2 cellular contexts compared by ENCODE assay signal in genomic region chr9:77582572-77583365, GRCh38.
TF ChIP-seq lines count a peak whose summit lies in the region.

No MANE protein-coding gene starts in this region.

TF ChIP-seq in GM23338, 12 proteins besides CTCF, POLR2A, EP300 and RAD21 (continued from another document):
- TF ChIP-seq ETS1 (IDR thresholded peaks at IDR 0.05) (no peak), CREB1 (CRISPR knock-in tag; IDR thresholded peaks at IDR 0.05; ENCODE audit: low read depth) (no peak), JUNB (IDR thresholded peaks at IDR 0.05; ENCODE audit: unreplicated experiment) (no peak), ZNF114 (CRISPR knock-in tag; IDR thresholded peaks at IDR 0.05) (no peak), ZNF462 (CRISPR knock-in tag; IDR thresholded peaks at IDR 0.05) (no peak)
TF ChIP-seq in GM23338: peak in this region for 0.

TF ChIP-seq in WTC11, 78 proteins besides CTCF, POLR2A, EP300 and RAD21 (continued from another document):
- no peak for TF ChIP-seq ARID4B (CRISPR knock-in tag; IDR thresholded peaks at IDR 0.05; ENCODE audit: borderline replicate concordance)
- TF ChIP-seq FOXP1 (CRISPR knock-in tag; IDR thresholded peaks at IDR 0.05; ENCODE audit: borderline replicate concordance) = no peak
- TF ChIP-seq AR (CRISPR knock-in tag; IDR thresholded peaks at IDR 0.05) = no peak
- TF ChIP-seq ZNF138 (CRISPR knock-in tag; conservative IDR thresholded peaks at IDR 0.05) = no peak
- TF ChIP-seq MAX (CRISPR knock-in tag; IDR thresholded peaks at IDR 0.05) = no peak
- TF ChIP-seq NFE2L1 (CRISPR knock-in tag; IDR thresholded peaks at IDR 0.05) = no peak
- no peak for TF ChIP-seq USF1 (CRISPR knock-in tag; IDR thresholded peaks at IDR 0.05)
- no peak for TF ChIP-seq RELA (CRISPR knock-in tag; IDR thresholded peaks at IDR 0.05; ENCODE audit: borderline replicate concordance)
- TF ChIP-seq ATF6 (CRISPR knock-in tag; IDR thresholded peaks at IDR 0.05) = no peak
- no peak for TF ChIP-seq PRRX2 (CRISPR knock-in tag; IDR thresholded peaks at IDR 0.05)
- TF ChIP-seq NR3C1 (CRISPR knock-in tag; conservative IDR thresholded peaks at IDR 0.05; ENCODE audit: low read depth) = no peak
- TF ChIP-seq JAZF1 (CRISPR knock-in tag; IDR thresholded peaks at IDR 0.05) = no peak
- no peak for TF ChIP-seq STAT6 (CRISPR knock-in tag; conservative IDR thresholded peaks at IDR 0.05; ENCODE audit: low read depth)
